Comparison of ENCODE assay signal across 1 cellular context in genomic region chr1:44672956-44673674, GRCh38.
TF ChIP-seq lines count a peak whose summit lies in the region.

No MANE protein-coding gene starts in this region.

TF ChIP-seq in K562, 482 proteins besides CTCF, POLR2A, EP300 and RAD21:
- TF ChIP-seq ZNF316 (IDR thresholded peaks at IDR 0.05) (0 out of 2 replicates have a peak, but pooled peaks have one; percentile 28), MAFF (IDR thresholded peaks at IDR 0.05; ENCODE audit: low read length) (0 out of 2 replicates have a peak, but pooled peaks have one; percentile 16), MAFG (tag; conservative IDR thresholded peaks at IDR 0.05) (0 out of 2 replicates have a peak, but pooled peaks have one; percentile 5), ZMIZ1 (IDR thresholded peaks at IDR 0.05; ENCODE audit: low read depth in 2 of 2, low read length in 2 of 2) (no peak), NR1H2 (CRISPR knock-in tag; IDR thresholded peaks at IDR 0.05) (0 out of 2 replicates have a peak, but pooled peaks have one; percentile 33), C11orf30 (IDR thresholded peaks at IDR 0.05; ENCODE audit: low read depth) (peak; percentile 30; the same call in 1 of the 2 replicates), SREBF2 (CRISPR knock-in tag; IDR thresholded peaks at IDR 0.05) (0 out of 2 replicates have a peak, but pooled peaks have one; percentile 43), ARNT (IDR thresholded peaks at IDR 0.05) (no peak), SIN3A (IDR thresholded peaks at IDR 0.05; ENCODE audit: borderline replicate concordance in 2 of 2, control insufficient read depth in 1 of 2, low read depth in 2 of 2, low read length in 2 of 2) (0 out of 4 replicates have a peak, but pooled peaks of 1 of the 2 experiments have one; percentile 2)
